In genomic region chr20:49631074-49631716, GRCh38 we compare ENCODE assay signal across 9 cellular contexts.
A peak's percentile ranks its signal among the peaks of the same experiment; 100 is the strongest.
DNase-seq lines count a peak whose midpoint lies in the region; ATAC-seq and TF ChIP-seq lines count a peak whose summit lies in the region.
"Had no signal": no experiment of that assay in that cellular context is flagged by ENCODE, and none has a peak within 500 bp of the region (broad histone marks: within the 10 kb centered on the region; RNA-seq: fewer than 3 reads in every experiment).

No MANE protein-coding gene starts in this region.

- no TSS peak for BruUV-seq in PC-9 (replicated peaks; lab: Mats Ljungman, UMichigan)

- DNase-seq in PC-9 (no peak), left lobe of liver (ENCODE audit: low spot score) (no peak), vagina (ENCODE audit: extremely low spot score in 2 of 2) (no peak), MV-4-11 (lab: John Stamatoyannopoulos, UW) (no peak), NCI-H1092 treated with DMSO at 0.1 percent for 48 hours (lab: John Stamatoyannopoulos, UW) (no peak), hepatic stellate cell (ENCODE audit: low spot score) (no peak)
- DNase-seq: activated CD4-positive, alpha-beta T cell treated with anti-CD3 and anti-CD28 coated beads, Interleukin-2, amount 50 U/mL, for 4 hours had no signal

- POLR2A ChIA-PET in PC-9 (lab: Charles Lee; ENCODE audit: unreplicated experiment), result interaction anchor here (0.6 kb wide), 2 partner anchors 44 to 285 kb away, joined by 3 read pairs; no protein-coding TSS in a partner anchor

- CTCF ChIA-PET in PC-9 (lab: Charles Lee), result interaction anchor here (0.6 to 1.0 kb wide), 4 partner anchors 64 to 255 kb away, joined by 3 read pairs; no protein-coding TSS in a partner anchor

- H3K27ac ChIP-seq in BLaER1 (peak overlapping the region; percentile 67), PC-9 (peak overlapping the region; percentile 30), vagina (no peak overlapping the region)

- peaks cover 90% of the 10 kb centered on the region for H3K4me1 ChIP-seq in BLaER1
- H3K4me1 ChIP-seq in PC-9 (replicated peaks; ENCODE audit: insufficient read depth), result peaks cover 19% of the 10 kb centered on the region
- H3K4me1 ChIP-seq in vagina, result no peaks in the 10 kb centered on the region

- intact Hi-C loops in PC-9 (cut with micrococcal nuclease; ENCODE audit: unreplicated experiment), result no loop called here
- intact Hi-C loops in vagina (cut with DNase I), result no loop called here

- no peak overlapping the region for H2AFZ ChIP-seq in PC-9

- H3F3A ChIP-seq in PC-9 (ENCODE audit: insufficient read depth, low read depth), result peaks cover 96% of the 10 kb centered on the region

- TF ChIP-seq POLR2A in vagina (IDR thresholded peaks at IDR 0.05), result no peak

- no peak overlapping the region for H3K4me3 ChIP-seq in BLaER1
- H3K4me3 ChIP-seq in PC-9, result no peak overlapping the region
- H3K4me3 ChIP-seq in vagina, result no peak overlapping the region

- H4K20me1 ChIP-seq in BLaER1 (peaks cover 9% of the 10 kb centered on the region), PC-9 (ENCODE audit: insufficient read depth) (no peaks in the 10 kb centered on the region; the same call in 1 of the 2 replicates)

- H3K9me3 ChIP-seq in BLaER1 (peaks cover 9% of the 10 kb centered on the region), PC-9 (ENCODE audit: insufficient read depth, low read depth) (no peaks in the 10 kb centered on the region), vagina (no peaks in the 10 kb centered on the region)

- no peaks in the 10 kb centered on the region for H3K9me2 ChIP-seq in PC-9 (ENCODE audit: insufficient read depth)

- H3K79me2 ChIP-seq in PC-9 (ENCODE audit: low read depth), result no peaks in the 10 kb centered on the region

- peak; percentile 35 for ATAC-seq in GM21381 (IDR thresholded peaks at IDR 0.05; ENCODE audit: unreplicated experiment)
- peak; percentile 84 for ATAC-seq in left lobe of liver

- H3K36me3 ChIP-seq in BLaER1 (peaks cover 4% of the 10 kb centered on the region; the same call in 1 of the 2 replicates), PC-9 (ENCODE audit: low read depth) (peaks cover 35% of the 10 kb centered on the region), vagina (peaks cover 0 to 18% of the 10 kb centered on the region in 2 donors)

- H3K4me2 ChIP-seq in BLaER1, result peak overlapping the region; percentile 93
- H3K4me2 ChIP-seq in PC-9, result no peak overlapping the region

- no peaks in the 10 kb centered on the region for H3K27me3 ChIP-seq in BLaER1
- H3K27me3 ChIP-seq in PC-9 (ENCODE audit: insufficient read depth, low read depth), result no peaks in the 10 kb centered on the region
- H3K27me3 ChIP-seq in vagina, result no peaks in the 10 kb centered on the region

- TF ChIP-seq CTCF in PC-9 (conservative IDR thresholded peaks at IDR 0.05), result no peak
- TF ChIP-seq CTCF in vagina (IDR thresholded peaks at IDR 0.05), result no peak

- peak overlapping the region; percentile 24; the same call in 1 of the 2 replicates for H3K9ac ChIP-seq in BLaER1
